In genomic region chr11:126195119-126195518, GRCh38 we compare ENCODE assay signal across 35 cellular contexts.
"Had no signal": no experiment of that assay in that cellular context is flagged by ENCODE, and none has a peak within 500 bp of the region (broad histone marks: within the 10 kb centered on the region; RNA-seq: fewer than 3 reads in every experiment).

No MANE protein-coding gene starts in this region.

- H3K9me3 ChIP-seq: adrenal gland, body of pancreas had no signal

- H3K36me3 ChIP-seq: breast epithelium had no signal

- H3K4me3 ChIP-seq: adrenal gland, body of pancreas, breast epithelium had no signal

- H3K27ac ChIP-seq: adrenal gland, body of pancreas, brain microvascular endothelial cell, breast epithelium, VCaP had no signal

- H3K9me3 Mint-ChIP-seq: activated CD4-positive, alpha-beta T cell treated with anti-CD3 and anti-CD28 coated beads, Interleukin-2, amount 10 ng/mL, durations not matched to agents 24 days and 14 days; activated T-helper 1 cell treated with anti-CD3 and anti-CD28 coated beads, Interleukin-12 subunit alpha, Interleukin-12 subunit beta, Interleukin-2, Interleukin-4 antibody, amounts not matched to agents 30 ng/mL and 10 ng/mL and 1 ng/mL, durations not matched to agents 14 hours and 24 hours and 36 hours; T-helper 2 cell treated with Interferon-gamma antibody and Interleukin-4, amounts not matched to agents 5 μg/mL and 100 μg/mL, for 36 hours had no signal

- H3K27ac Mint-ChIP-seq: activated B cell treated with CpG ODN at 0.5 μM for 24 hours; activated CD4-positive, alpha-beta memory T cell treated with anti-CD3 and anti-CD28 coated beads for 36 hours; activated CD8-positive, alpha-beta T cell treated with anti-CD3 and anti-CD28 coated beads for 36 hours; activated naive CD4-positive, alpha-beta T cell treated with anti-CD3 and anti-CD28 coated beads for 36 hours; activated naive CD4-positive, alpha-beta T cell treated with anti-CD3 and anti-CD28 coated beads, Interleukin-2, amount 50 U/mL, for 72 hours; activated naive CD8-positive, alpha-beta T cell treated with anti-CD3 and anti-CD28 coated beads for 36 hours; activated T-cell treated with anti-CD3 and anti-CD28 coated beads, Interleukin-2, amount 50 U/mL, for 72 hours; activated T-helper 1 cell treated with anti-CD3 and anti-CD28 coated beads, Interleukin-12 subunit alpha, Interleukin-12 subunit beta, Interleukin-2, Interleukin-4 antibody, amounts not matched to agents 30 ng/mL and 10 ng/mL and 1 ng/mL, durations not matched to agents 14 hours and 24 hours and 36 hours; T-helper 2 cell treated with Interferon-gamma antibody and Interleukin-4, amounts not matched to agents 5 μg/mL and 100 μg/mL, for 36 hours had no signal

- H3K4me1 ChIP-seq: adrenal gland, body of pancreas, breast epithelium had no signal

- FAIRE-seq: astrocyte, TTC549 had no signal

- ATAC-seq: activated CD8-positive, alpha-beta T cell treated with anti-CD3 and anti-CD28 coated beads for 36 hours; activated naive CD4-positive, alpha-beta T cell treated with anti-CD3 and anti-CD28 coated beads, Interleukin-2, amount 50 U/mL, for 72 hours; activated T-cell treated with anti-CD3 and anti-CD28 coated beads, Interleukin-2, amount 50 U/mL, for 4 hours; activated T-cell treated with anti-CD3 and anti-CD28 coated beads, Interleukin-2, amount 50 U/mL, for 72 hours; activated T-helper 17 cell treated with anti-CD3 and anti-CD28 coated beads, Interleukin-2, amount 50 U/mL, for 72 hours; body of pancreas had no signal

- H3K27me3 ChIP-seq: adrenal gland, body of pancreas, brain microvascular endothelial cell, breast epithelium had no signal

- DNase-seq: activated B cell treated with CpG ODN at 0.5 μM for 24 hours; activated CD4-positive, alpha-beta memory T cell treated with anti-CD3 and anti-CD28 coated beads for 36 hours; activated CD4-positive, alpha-beta T cell treated with anti-CD3 and anti-CD28 coated beads for 4 hours; activated CD4-positive, alpha-beta T cell treated with anti-CD3 and anti-CD28 coated beads, Interleukin-2, amount 10 ng/mL, durations not matched to agents 24 days and 14 days; activated CD4-positive, alpha-beta T cell treated with anti-CD3 and anti-CD28 coated beads, Interleukin-2, amount 50 U/mL, for 1 hour; activated CD4-positive, alpha-beta T cell treated with anti-CD3 and anti-CD28 coated beads, Interleukin-2, amount 50 U/mL, for 4 hours; activated CD4-positive, CD25-positive, alpha-beta regulatory T cell treated with anti-CD3 and anti-CD28 coated beads, Interleukin-2, amount 50 U/mL, for 72 hours; activated CD8-positive, alpha-beta memory T cell treated with anti-CD3 and anti-CD28 coated beads, Interleukin-2, amount 50 U/mL, for 4 hours; activated CD8-positive, alpha-beta T cell treated with anti-CD3 and anti-CD28 coated beads for 36 hours; activated effector memory CD4-positive, alpha-beta T cell treated with anti-CD3 and anti-CD28 coated beads, Interleukin-2, amount 50 U/mL, for 16 hours; activated gamma-delta T cell treated with Interleukin-2 at 50 U/mL for 16 hours; activated naive CD4-positive, alpha-beta T cell; activated naive CD4-positive, alpha-beta T cell treated with anti-CD3 and anti-CD28 coated beads for 36 hours; activated naive CD4-positive, alpha-beta T cell treated with anti-CD3 and anti-CD28 coated beads, Interleukin-2, amount 50 U/mL, for 16 hours; activated naive CD8-positive, alpha-beta T cell treated with anti-CD3 and anti-CD28 coated beads for 36 hours; activated T-cell treated with anti-CD3 and anti-CD28 coated beads for 4 hours; activated T-cell treated with anti-CD3 and anti-CD28 coated beads, Interleukin-2, amount 50 U/mL, for 1 hour; activated T-cell treated with anti-CD3 and anti-CD28 coated beads, Interleukin-2, amount 50 U/mL, for 4 hours; activated T-cell treated with anti-CD3 and anti-CD28 coated beads, Interleukin-2, amount 50 U/mL, for 72 hours; adrenal gland; amniotic stem cell; aorta; body of pancreas; brain microvascular endothelial cell; central memory CD4-positive, alpha-beta T cell; T-helper 2 cell; T-helper 9 cell had no signal

- H3K4me1 Mint-ChIP-seq: activated B cell treated with CpG ODN at 0.5 μM for 24 hours; activated CD4-positive, alpha-beta T cell treated with anti-CD3 and anti-CD28 coated beads, Interleukin-2, amount 10 ng/mL, durations not matched to agents 24 days and 14 days; activated naive CD8-positive, alpha-beta T cell treated with anti-CD3 and anti-CD28 coated beads for 36 hours had no signal

- H3K4me3 Mint-ChIP-seq: activated B cell treated with CpG ODN at 0.5 μM for 24 hours; activated CD4-positive, alpha-beta memory T cell treated with anti-CD3 and anti-CD28 coated beads for 36 hours; activated CD4-positive, alpha-beta T cell treated with anti-CD3 and anti-CD28 coated beads, Interleukin-2, amount 10 ng/mL, durations not matched to agents 24 days and 14 days; activated CD8-positive, alpha-beta T cell treated with anti-CD3 and anti-CD28 coated beads for 36 hours; activated naive CD4-positive, alpha-beta T cell treated with anti-CD3 and anti-CD28 coated beads for 36 hours; activated naive CD8-positive, alpha-beta T cell treated with anti-CD3 and anti-CD28 coated beads for 36 hours; activated T-cell treated with anti-CD3 and anti-CD28 coated beads, Interleukin-2, amount 50 U/mL, for 4 hours; activated T-cell treated with anti-CD3 and anti-CD28 coated beads, Interleukin-2, amount 50 U/mL, for 72 hours; activated T-helper 1 cell treated with anti-CD3 and anti-CD28 coated beads, Interleukin-12 subunit alpha, Interleukin-12 subunit beta, Interleukin-2, Interleukin-4 antibody, amounts not matched to agents 30 ng/mL and 10 ng/mL and 1 ng/mL, durations not matched to agents 14 hours and 24 hours and 36 hours; activated T-helper 17 cell treated with anti-CD3 and anti-CD28 coated beads, Interleukin-2, amount 50 U/mL, for 72 hours; T-helper 2 cell treated with Interferon-gamma antibody and Interleukin-4, amounts not matched to agents 5 μg/mL and 100 μg/mL, for 36 hours had no signal

- H3K27me3 Mint-ChIP-seq: activated B cell treated with CpG ODN at 0.5 μM for 24 hours; activated CD4-positive, alpha-beta memory T cell treated with anti-CD3 and anti-CD28 coated beads for 36 hours; activated CD4-positive, alpha-beta T cell treated with anti-CD3 and anti-CD28 coated beads, Interleukin-2, amount 10 ng/mL, durations not matched to agents 24 days and 14 days; activated CD8-positive, alpha-beta T cell treated with anti-CD3 and anti-CD28 coated beads for 36 hours; activated naive CD8-positive, alpha-beta T cell treated with anti-CD3 and anti-CD28 coated beads for 36 hours; activated T-helper 17 cell treated with anti-CD3 and anti-CD28 coated beads, Interleukin-2, amount 50 U/mL, for 72 hours had no signal
